ENCODE assay signal across 14 cellular contexts in the genomic region with DNA sequence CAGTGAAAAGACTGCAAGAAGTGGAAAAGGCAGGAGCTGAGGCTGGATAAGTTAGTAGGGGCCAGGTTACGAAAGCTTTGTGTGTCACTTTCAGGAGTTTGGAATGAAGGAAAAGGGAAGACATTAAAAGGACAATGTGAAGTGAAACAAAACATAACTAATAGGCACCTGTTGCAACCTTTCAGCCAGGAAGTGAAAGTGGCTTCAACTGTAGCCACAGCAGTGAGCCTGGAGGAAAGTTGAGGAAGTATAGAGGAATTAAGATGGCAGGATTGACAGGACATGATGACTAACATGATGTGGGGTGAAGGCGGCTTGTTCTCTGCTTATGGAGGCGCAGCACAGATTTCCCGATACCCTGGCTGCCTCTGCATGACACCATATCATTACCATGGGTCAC.
DNase-seq lines count a peak whose midpoint lies in the region; ATAC-seq and TF ChIP-seq lines count a peak whose summit lies in the region.
"Had no signal": no experiment of that assay in that cellular context is flagged by ENCODE, and none has a peak within 500 bp of the region (broad histone marks: within the 10 kb centered on the region; RNA-seq: fewer than 3 reads in every experiment).

No MANE protein-coding gene starts in this region.

- no peak for TF ChIP-seq EP300 in transverse colon (IDR thresholded peaks at IDR 0.05; ENCODE audit: low read depth)
- TF ChIP-seq EP300 in suprapubic skin (IDR thresholded peaks at IDR 0.05), result no peak

- ATAC-seq in HG02763 (IDR thresholded peaks at IDR 0.05; ENCODE audit: unreplicated experiment) (no peak), HG03571 (IDR thresholded peaks at IDR 0.05; ENCODE audit: unreplicated experiment) (no peak)
- ATAC-seq: activated T-helper 17 cell treated with anti-CD3 and anti-CD28 coated beads, Interleukin-2, amount 50 U/mL, for 72 hours had no signal

- no peak for TF ChIP-seq POLR2A in transverse colon (IDR thresholded peaks at IDR 0.05)
- TF ChIP-seq POLR2A in suprapubic skin (IDR thresholded peaks at IDR 0.05), result no peak

- no peak for TF ChIP-seq CTCF in OCI-LY3 (IDR thresholded peaks at IDR 0.05; ENCODE audit: low read depth, low read length)
- TF ChIP-seq CTCF in transverse colon (IDR thresholded peaks at IDR 0.05), result no peak
- TF ChIP-seq CTCF in suprapubic skin (IDR thresholded peaks at IDR 0.05), result no peak

- H3K27ac ChIP-seq in OCI-LY3 (ENCODE audit: low read length) (no peak overlapping the region), transverse colon (peak overlapping the region; percentile 40 to 76 (median 62)), suprapubic skin (no peak overlapping the region)

- intact Hi-C loops in transverse colon (cut with DNase I; ENCODE audit: low total_unique reads), result no loop called here

- H3K4me2 ChIP-seq in OCI-LY3 (ENCODE audit: low read length), result peak overlapping the region; percentile 60

- peak; percentile 3 for DNase-seq in M059J (ENCODE audit: low read depth)
- DNase-seq in kidney tubule cell (ENCODE audit: low spot score), result peak; percentile 32
- peak; percentile 15 for DNase-seq in transverse colon
- no peak for DNase-seq in suprapubic skin (ENCODE audit: low spot score in 2 of 2)
- DNase-seq in NCI-H2171 treated with DMSO at 0.1 percent for 48 hours (lab: John Stamatoyannopoulos, UW), result no peak
- DNase-seq: H9; NCI-H446 treated with DMSO at 0.1 percent for 48 hours; NK-92 treated with Interleukin-12 subunit alpha and Interleukin-12 subunit beta, amount 100 ng/mL, for 24 hours; occipital lobe; retina had no signal

- H3K4me3 ChIP-seq in OCI-LY3 (ENCODE audit: low read length) (peak overlapping the region; percentile 27), transverse colon (no peak overlapping the region), suprapubic skin (no peak overlapping the region)

- H3K9ac ChIP-seq in OCI-LY3 (ENCODE audit: low read length), result no peak overlapping the region

- peaks cover 1% of the 10 kb centered on the region; the same call in 1 of the 2 replicates for H3K27me3 ChIP-seq in OCI-LY3 (ENCODE audit: low read depth, low read length)
- H3K27me3 ChIP-seq in transverse colon, result no peaks in the 10 kb centered on the region
- H3K27me3 ChIP-seq in suprapubic skin, result no peaks in the 10 kb centered on the region

- H3K4me1 ChIP-seq in OCI-LY3 (ENCODE audit: low read length), result peaks cover 32% of the 10 kb centered on the region
- peaks cover 0 to 22% (median 6%) of the 10 kb centered on the region in 4 donors for H3K4me1 ChIP-seq in transverse colon
- no peaks in the 10 kb centered on the region for H3K4me1 ChIP-seq in suprapubic skin

- WGBS in transverse colon (ENCODE audit: low coverage in 1 of 2), 2 donors, result 87 to 100% methylated on average over 1 to 4 of the region's 4 CpGs
- WGBS in suprapubic skin, result 90% methylated on average over 4 of the region's 4 CpGs

- no peaks in the 10 kb centered on the region for H4K20me1 ChIP-seq in OCI-LY3 (ENCODE audit: insufficient read depth, low read length)

- no peaks in the 10 kb centered on the region for H3K36me3 ChIP-seq in OCI-LY3 (replicated peaks; ENCODE audit: low read depth, low read length)
- H3K36me3 ChIP-seq in transverse colon, result no peaks in the 10 kb centered on the region
- no peaks in the 10 kb centered on the region for H3K36me3 ChIP-seq in suprapubic skin

- in situ Hi-C loops in transverse colon (cut with MboI; ENCODE audit: low pct_ligation_motif_present in 1 of 4, low pct_unique_long_range_greater_than_20kb in 1 of 4, low sequenced_read_pairs in 3 of 4), result loop anchor here in 1 of 4 donors (10.0 kb wide), 1 partner anchor 78 kb away; no protein-coding TSS in a partner anchor

- H3K9me3 ChIP-seq in OCI-LY3 (ENCODE audit: insufficient read depth, low read length) (no peaks in the 10 kb centered on the region), transverse colon (no peaks in the 10 kb centered on the region), suprapubic skin (no peaks in the 10 kb centered on the region)

- H3K79me2 ChIP-seq in OCI-LY3 (ENCODE audit: low read length), result no peaks in the 10 kb centered on the region

- H2AFZ ChIP-seq in OCI-LY3 (ENCODE audit: low read depth, low read length), result no peak overlapping the region

Comparison
In these comparisons a context has a peak if more than half of its experiments do, and no peak if none do; other contexts are left out.
1. DNase-seq: peak in M059J (single experiment), kidney tubule cell (single experiment) and transverse colon (single experiment); none in suprapubic skin (0 of 2) and NCI-H2171 treated with DMSO at 0.1 percent for 48 hours (single experiment).
2. H3K27ac ChIP-seq: peak in transverse colon (4 of 4); none in OCI-LY3 (single experiment) and suprapubic skin (single experiment).